In the genomic region with DNA sequence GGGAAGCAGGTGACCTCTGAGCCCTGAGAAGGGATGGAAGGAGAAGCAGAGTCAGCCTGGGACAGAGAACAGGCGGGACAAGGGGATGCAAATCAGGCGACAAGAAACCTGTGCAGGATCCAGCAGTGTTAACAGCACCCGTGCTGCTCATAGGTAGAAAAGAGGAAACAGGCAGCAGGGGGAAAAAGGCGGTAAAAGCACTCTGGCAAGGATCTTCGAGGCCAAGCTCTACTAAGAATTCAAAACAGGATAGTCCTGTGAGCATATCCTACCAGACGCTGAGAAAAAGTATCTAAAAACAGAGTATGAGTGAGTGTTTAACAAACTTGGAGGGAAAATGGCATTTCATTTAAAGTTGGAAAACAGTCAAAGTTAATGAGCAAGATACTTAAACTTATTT, we compare ENCODE assay signal across 32 cellular contexts. TPM values are rescaled to one million over a fixed set of nuclear protein-coding genes. Genes with fewer than 3 reads are reported as not detected.
"Had no signal": no experiment of that assay in that cellular context is flagged by ENCODE, and none has a peak within 500 bp of the region (broad histone marks: within the 10 kb centered on the region; RNA-seq: fewer than 3 reads in every experiment).

No MANE protein-coding gene starts in this region.

- H3K36me3 Mint-ChIP-seq: stimulated activated effector memory CD8-positive, alpha-beta T cell treated with anti-CD3 and anti-CD28 coated beads, Interleukin-12 subunit alpha, Interleukin-12 subunit beta, amount 100 ng/mL, for 72 hours; stimulated activated memory B cell treated with anti-CD40 and anti-IgM and Interleukin-4, amounts not matched to agents 10 μg/mL and 1 μg/mL and 100 μg/mL, for 72 hours; stimulated activated naive B cell treated with anti-CD40 and anti-IgM and Interleukin-4, amounts not matched to agents 10 μg/mL and 1 μg/mL and 100 μg/mL, for 72 hours had no signal

- H3K27ac ChIP-seq: stomach, suprapubic skin, testis, thoracic aorta, thyroid gland, tibial artery, tibial nerve, transverse colon, upper lobe of left lung, upper lobe of right lung, uterus, vagina had no signal

- DNase-seq: stimulated activated CD4-positive, alpha-beta T cell treated with anti-CD3 and anti-CD28 coated beads, Interleukin-2, amount 100 ng/mL, for 48 hours; stimulated activated CD4-positive, alpha-beta T cell treated with anti-CD3 and anti-CD28 coated beads, Interleukin-4, amount 100 ng/mL, for 1 hour; stimulated activated CD4-positive, alpha-beta T cell treated with anti-CD3 and anti-CD28 coated beads, Interleukin-4, amount 100 ng/mL, for 24 hours; stimulated activated CD4-positive, alpha-beta T cell treated with anti-CD3 and anti-CD28 coated beads, Interleukin-4, amount 100 ng/mL, for 4 hours; stimulated activated CD8-positive, alpha-beta memory T cell treated with anti-CD3 and anti-CD28 coated beads, Interleukin-4, amount 100 ng/mL, for 48 hours; stimulated activated naive B cell treated with anti-CD40 and anti-IgM and Interleukin-4, amounts not matched to agents 10 μg/mL and 1 μg/mL and 100 μg/mL, for 72 hours; stimulated activated naive CD4-positive, alpha-beta T cell; stimulated activated naive CD4-positive, alpha-beta T cell treated with Interleukin-2 at 50 U/mL for 16 hours; stimulated activated naive CD8-positive, alpha-beta T cell treated with anti-CD3 and anti-CD28 coated beads, Interleukin-15, amount 100 ng/mL, for 72 hours; stimulated activated naive CD8-positive, alpha-beta T cell treated with anti-CD3 and anti-CD28 coated beads, Interleukin-15, Interleukin-2, amounts not matched to agents 100 U/mL and 50 U/mL, for 24 hours; stomach; substantia nigra; testis; thyroid gland; tibial artery; transverse colon; trophoblast cell; upper lobe of left lung; upper lobe of right lung; uterus had no signal

- H3K27me3 Mint-ChIP-seq: stimulated activated memory B cell treated with anti-CD40 and anti-IgM and Interleukin-4, amounts not matched to agents 10 μg/mL and 1 μg/mL and 100 μg/mL, for 72 hours; stimulated activated naive B cell treated with anti-CD40 and anti-IgM and Interleukin-4, amounts not matched to agents 10 μg/mL and 1 μg/mL and 100 μg/mL, for 72 hours; stimulated activated naive CD8-positive, alpha-beta T cell treated with anti-CD3 and anti-CD28 coated beads, Interleukin-15, amount 100 ng/mL, for 72 hours; stimulated activated naive CD8-positive, alpha-beta T cell treated with anti-CD3 and anti-CD28 coated beads, Interleukin-15, Interleukin-2, amounts not matched to agents 100 ng/mL and 50 ng/mL, for 24 hours; type B pancreatic cell had no signal

- H3K4me3 Mint-ChIP-seq: stimulated activated effector memory CD8-positive, alpha-beta T cell treated with anti-CD3 and anti-CD28 coated beads, Interleukin-12 subunit alpha, Interleukin-12 subunit beta, amount 100 ng/mL, for 72 hours; stimulated activated memory B cell treated with anti-CD40 and anti-IgM and Interleukin-4, amounts not matched to agents 10 μg/mL and 1 μg/mL and 100 μg/mL, for 72 hours; stimulated activated naive B cell treated with anti-CD40 and anti-IgM and Interleukin-4, amounts not matched to agents 10 μg/mL and 1 μg/mL and 100 μg/mL, for 72 hours; stimulated activated naive CD8-positive, alpha-beta T cell treated with anti-CD3 and anti-CD28 coated beads, Interleukin-15, amount 100 ng/mL, for 72 hours; stimulated activated naive CD8-positive, alpha-beta T cell treated with anti-CD3 and anti-CD28 coated beads, Interleukin-15, Interleukin-2, amounts not matched to agents 100 ng/mL and 50 ng/mL, for 24 hours; type B pancreatic cell had no signal

- H3K4me3 ChIP-seq: stomach, suprapubic skin, testis, thoracic aorta, thyroid gland, tibial artery, tibial nerve, transverse colon, upper lobe of left lung, upper lobe of right lung, uterus, vagina had no signal

- H3K27ac Mint-ChIP-seq: stimulated activated effector memory CD8-positive, alpha-beta T cell treated with anti-CD3 and anti-CD28 coated beads, Interleukin-12 subunit alpha, Interleukin-12 subunit beta, amount 100 ng/mL, for 72 hours; stimulated activated memory B cell treated with anti-CD40 and anti-IgM and Interleukin-4, amounts not matched to agents 10 μg/mL and 1 μg/mL and 100 μg/mL, for 72 hours; stimulated activated naive B cell treated with anti-CD40 and anti-IgM and Interleukin-4, amounts not matched to agents 10 μg/mL and 1 μg/mL and 100 μg/mL, for 72 hours; stimulated activated naive CD8-positive, alpha-beta T cell treated with anti-CD3 and anti-CD28 coated beads, Interleukin-15, amount 100 ng/mL, for 72 hours; stimulated activated naive CD8-positive, alpha-beta T cell treated with anti-CD3 and anti-CD28 coated beads, Interleukin-15, Interleukin-2, amounts not matched to agents 100 ng/mL and 50 ng/mL, for 24 hours; type B pancreatic cell had no signal

- ATAC-seq: stimulated activated effector memory CD8-positive, alpha-beta T cell treated with anti-CD3 and anti-CD28 coated beads, Interleukin-12 subunit alpha, Interleukin-12 subunit beta, amount 100 ng/mL, for 72 hours; stimulated activated memory B cell treated with anti-CD40 and anti-IgM and Interleukin-4, amounts not matched to agents 10 μg/mL and 1 μg/mL and 100 μg/mL, for 72 hours; stimulated activated naive B cell treated with anti-CD40 and anti-IgM and Interleukin-4, amounts not matched to agents 10 μg/mL and 1 μg/mL and 100 μg/mL, for 72 hours; stimulated activated naive CD8-positive, alpha-beta T cell treated with anti-CD3 and anti-CD28 coated beads, Interleukin-15, amount 100 ng/mL, for 72 hours; stimulated activated naive CD8-positive, alpha-beta T cell treated with anti-CD3 and anti-CD28 coated beads, Interleukin-15, Interleukin-2, amounts not matched to agents 100 U/mL and 50 U/mL, for 24 hours; upper lobe of right lung had no signal

- H3K4me1 Mint-ChIP-seq: stimulated activated effector memory CD8-positive, alpha-beta T cell treated with anti-CD3 and anti-CD28 coated beads, Interleukin-12 subunit alpha, Interleukin-12 subunit beta, amount 100 ng/mL, for 72 hours; stimulated activated memory B cell treated with anti-CD40 and anti-IgM and Interleukin-4, amounts not matched to agents 10 μg/mL and 1 μg/mL and 100 μg/mL, for 72 hours; stimulated activated naive B cell treated with anti-CD40 and anti-IgM and Interleukin-4, amounts not matched to agents 10 μg/mL and 1 μg/mL and 100 μg/mL, for 72 hours; stimulated activated naive CD8-positive, alpha-beta T cell treated with anti-CD3 and anti-CD28 coated beads, Interleukin-15, amount 100 ng/mL, for 72 hours had no signal

- FAIRE-seq: urothelium cell line had no signal

- H3K9me3 ChIP-seq: suprapubic skin, testis, thoracic aorta, thyroid gland, transverse colon, upper lobe of left lung, upper lobe of right lung, uterus, vagina had no signal

- H3K36me3 ChIP-seq: stomach, suprapubic skin, thoracic aorta, thyroid gland, tibial artery, tibial nerve, transverse colon, upper lobe of left lung, upper lobe of right lung, uterus, vagina had no signal

- H3K27me3 ChIP-seq: stomach, suprapubic skin, testis, thyroid gland, tibial artery, tibial nerve, transverse colon, upper lobe of left lung, upper lobe of right lung, uterus, vagina had no signal

- H3K4me1 ChIP-seq: stomach, suprapubic skin, testis, thyroid gland, tibial artery, tibial nerve, transverse colon, upper lobe of left lung, upper lobe of right lung, uterus, vagina had no signal

RNA-seq across cellular contexts. Expression of a gene that starts 16.7 kb away (rescaled TPM):
- total RNA-seq: subcutaneous adipose tissue, suprapubic skin, thoracic aorta, tibial nerve, transverse colon, upper lobe of right lung, ureter, urinary bladder, vagina had no signal
- polyA plus RNA-seq: urinary bladder had no signal
